1 cellular context compared by ENCODE assay signal in the genomic region with DNA sequence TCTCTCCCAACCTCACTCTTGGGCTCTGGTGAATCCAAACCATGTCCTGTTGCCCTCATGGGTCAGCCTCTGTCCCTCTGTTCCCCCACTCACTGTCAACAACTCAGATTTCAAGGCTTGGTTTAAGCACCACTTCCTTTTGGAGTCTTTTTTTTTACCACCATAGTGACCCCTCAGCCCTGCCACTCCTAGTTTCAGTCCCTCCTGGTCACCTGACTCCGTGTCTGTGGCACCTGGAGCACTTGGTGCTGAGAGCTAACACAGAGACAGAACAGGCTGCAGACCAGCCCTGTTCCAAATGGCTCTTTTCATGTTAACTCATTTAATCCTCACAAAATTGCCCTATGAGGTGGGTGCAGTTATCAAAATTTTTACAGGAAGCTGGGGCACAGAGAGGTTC.
TF ChIP-seq lines count a peak whose summit lies in the region.

No MANE protein-coding gene starts in this region.

TF ChIP-seq in WTC11, 78 proteins besides CTCF, POLR2A, EP300 and RAD21 (continued from another document):
- TF ChIP-seq, protein P1, sequence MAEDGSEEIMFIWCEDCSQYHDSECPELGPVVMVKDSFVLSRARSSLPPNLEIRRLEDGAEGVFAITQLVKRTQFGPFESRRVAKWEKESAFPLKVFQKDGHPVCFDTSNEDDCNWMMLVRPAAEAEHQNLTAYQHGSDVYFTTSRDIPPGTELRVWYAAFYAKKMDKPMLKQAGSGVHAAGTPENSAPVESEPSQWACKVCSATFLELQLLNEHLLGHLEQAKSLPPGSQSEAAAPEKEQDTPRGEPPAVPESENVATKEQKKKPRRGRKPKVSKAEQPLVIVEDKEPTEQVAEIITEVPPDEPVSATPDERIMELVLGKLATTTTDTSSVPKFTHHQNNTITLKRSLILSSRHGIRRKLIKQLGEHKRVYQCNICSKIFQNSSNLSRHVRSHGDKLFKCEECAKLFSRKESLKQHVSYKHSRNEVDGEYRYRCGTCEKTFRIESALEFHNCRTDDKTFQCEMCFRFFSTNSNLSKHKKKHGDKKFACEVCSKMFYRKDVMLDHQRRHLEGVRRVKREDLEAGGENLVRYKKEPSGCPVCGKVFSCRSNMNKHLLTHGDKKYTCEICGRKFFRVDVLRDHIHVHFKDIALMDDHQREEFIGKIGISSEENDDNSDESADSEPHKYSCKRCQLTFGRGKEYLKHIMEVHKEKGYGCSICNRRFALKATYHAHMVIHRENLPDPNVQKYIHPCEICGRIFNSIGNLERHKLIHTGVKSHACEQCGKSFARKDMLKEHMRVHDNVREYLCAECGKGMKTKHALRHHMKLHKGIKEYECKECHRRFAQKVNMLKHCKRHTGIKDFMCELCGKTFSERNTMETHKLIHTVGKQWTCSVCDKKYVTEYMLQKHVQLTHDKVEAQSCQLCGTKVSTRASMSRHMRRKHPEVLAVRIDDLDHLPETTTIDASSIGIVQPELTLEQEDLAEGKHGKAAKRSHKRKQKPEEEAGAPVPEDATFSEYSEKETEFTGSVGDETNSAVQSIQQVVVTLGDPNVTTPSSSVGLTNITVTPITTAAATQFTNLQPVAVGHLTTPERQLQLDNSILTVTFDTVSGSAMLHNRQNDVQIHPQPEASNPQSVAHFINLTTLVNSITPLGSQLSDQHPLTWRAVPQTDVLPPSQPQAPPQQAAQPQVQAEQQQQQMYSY (CRISPR knock-in tag; IDR thresholded peaks at IDR 0.05), result no peak
- no peak for TF ChIP-seq ZNF263 (CRISPR knock-in tag; IDR thresholded peaks at IDR 0.05; ENCODE audit: low read depth)
- TF ChIP-seq, protein P2, sequence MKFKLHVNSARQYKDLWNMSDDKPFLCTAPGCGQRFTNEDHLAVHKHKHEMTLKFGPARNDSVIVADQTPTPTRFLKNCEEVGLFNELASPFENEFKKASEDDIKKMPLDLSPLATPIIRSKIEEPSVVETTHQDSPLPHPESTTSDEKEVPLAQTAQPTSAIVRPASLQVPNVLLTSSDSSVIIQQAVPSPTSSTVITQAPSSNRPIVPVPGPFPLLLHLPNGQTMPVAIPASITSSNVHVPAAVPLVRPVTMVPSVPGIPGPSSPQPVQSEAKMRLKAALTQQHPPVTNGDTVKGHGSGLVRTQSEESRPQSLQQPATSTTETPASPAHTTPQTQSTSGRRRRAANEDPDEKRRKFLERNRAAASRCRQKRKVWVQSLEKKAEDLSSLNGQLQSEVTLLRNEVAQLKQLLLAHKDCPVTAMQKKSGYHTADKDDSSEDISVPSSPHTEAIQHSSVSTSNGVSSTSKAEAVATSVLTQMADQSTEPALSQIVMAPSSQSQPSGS (CRISPR knock-in tag; IDR thresholded peaks at IDR 0.05; ENCODE audit: borderline replicate concordance, low read depth), result no peak
- no peak for TF ChIP-seq IRF1 (CRISPR knock-in tag; IDR thresholded peaks at IDR 0.05)
- no peak for TF ChIP-seq CBFB (CRISPR knock-in tag; IDR thresholded peaks at IDR 0.05; ENCODE audit: low read depth)
